ENCODE assay signal across 30 cellular contexts in genomic region chr6:112592159-112592558, GRCh38.
"Had no signal": no experiment of that assay in that cellular context is flagged by ENCODE, and none has a peak within 500 bp of the region (broad histone marks: within the 10 kb centered on the region; RNA-seq: fewer than 3 reads in every experiment).

No MANE protein-coding gene starts in this region.

- H3K4me3 ChIP-seq: cardiac muscle cell, colonic mucosa, dorsolateral prefrontal cortex, gastroesophageal sphincter, hepatocyte, mucosa of descending colon, prostate gland, skin epidermis, thoracic aorta, uterus had no signal

- H3K4me1 ChIP-seq: colonic mucosa, gastroesophageal sphincter, prostate gland, uterus had no signal

- DNase-seq: activated CD4-positive, alpha-beta memory T cell treated with anti-CD3 and anti-CD28 coated beads, Interleukin-2, amount 10 ng/mL, durations not matched to agents 7 days and 5 days; activated CD4-positive, alpha-beta T cell treated with anti-CD3 and anti-CD28 coated beads, Interleukin-2, amount 10 ng/mL, durations not matched to agents 7 days and 5 days; activated CD4-positive, CD25-positive, alpha-beta regulatory T cell treated with anti-CD3 and anti-CD28 coated beads, Interleukin-2, amount 50 U/mL, for 72 hours; activated CD8-positive, alpha-beta memory T cell treated with anti-CD3 and anti-CD28 coated beads, Interleukin-2, amount 50 U/mL, for 48 hours; activated gamma-delta T cell; activated naive CD4-positive, alpha-beta T cell treated with anti-CD3 and anti-CD28 coated beads, Interleukin-2, amount 10 ng/mL, durations not matched to agents 7 days and 5 days; activated naive CD8-positive, alpha-beta T cell treated with anti-CD3 and anti-CD28 coated beads, Interleukin-2, amount 10 ng/mL, durations not matched to agents 7 days and 5 days; activated T-cell treated with anti-CD3 and anti-CD28 coated beads, Interleukin-2, amount 50 U/mL, for 24 hours; cerebellar nuclear complex; colonic mucosa; dorsolateral prefrontal cortex; effector memory CD4-positive, alpha-beta T cell; left cardiac atrium; left ventricle myocardium superior; mucosa of descending colon; retina; stimulated activated CD4-positive, alpha-beta T cell treated with anti-CD3 and anti-CD28 coated beads, Interleukin-12 subunit alpha, Interleukin-12 subunit beta, amount 100 ng/mL, for 4 hours; stimulated activated CD4-positive, alpha-beta T cell treated with anti-CD3 and anti-CD28 coated beads, Interleukin-4, amount 100 ng/mL, for 1 hour; stimulated activated naive CD8-positive, alpha-beta T cell treated with anti-CD3 and anti-CD28 coated beads, Interleukin-15, Interleukin-2, amounts not matched to agents 100 U/mL and 50 U/mL, for 24 hours; T-helper 9 cell; uterus had no signal

- H3K27me3 ChIP-seq: cardiac muscle cell, colonic mucosa, gastroesophageal sphincter, hepatocyte, neutrophil, uterus had no signal

- ATAC-seq: gastroesophageal sphincter; left cardiac atrium; left ventricle myocardium superior; mucosa of descending colon; natural killer cell treated with Interleukin-12 subunit alpha and Interleukin-12 subunit beta and Interleukin-15 and Interleukin-18, amount 100 ng/mL, for 72 hours; sciatic nerve; stimulated activated naive CD8-positive, alpha-beta T cell treated with anti-CD3 and anti-CD28 coated beads, Interleukin-15, Interleukin-2, amounts not matched to agents 100 U/mL and 50 U/mL, for 24 hours had no signal

- H3K9me3 ChIP-seq: colonic mucosa, mucosa of descending colon, neutrophil, prostate gland, thoracic aorta, uterus had no signal

- H3K36me3 ChIP-seq: cardiac muscle cell, colonic mucosa, gastroesophageal sphincter, neutrophil, prostate gland, thoracic aorta, uterus had no signal
